ENCODE assay signal across 9 cellular contexts in genomic region chr13:51731759-51732158, GRCh38.
A peak's percentile ranks its signal among the peaks of the same experiment; 100 is the strongest.
DNase-seq lines count a peak whose midpoint lies in the region; TF ChIP-seq lines count a peak whose summit lies in the region.
"Had no signal": no experiment of that assay in that cellular context is flagged by ENCODE, and none has a peak within 500 bp of the region (broad histone marks: within the 10 kb centered on the region; RNA-seq: fewer than 3 reads in every experiment).

No MANE protein-coding gene starts in this region.

- DNase-seq in BJ (ENCODE audit: low read depth) = no peak
- peak; percentile 7 for DNase-seq in NCI-H69 (lab: John Stamatoyannopoulos, UW)
- DNase-seq in fibroblast of gingiva (ENCODE audit: low read depth) = peak; percentile 76
- DNase-seq in osteocyte (ENCODE audit: extremely low spot score, unreplicated experiment) = no peak
- DNase-seq in NCI-H2081 (lab: John Stamatoyannopoulos, UW) = no peak
- DNase-seq in AML-193 (lab: John Stamatoyannopoulos, UW) = no peak
- no peak for DNase-seq in colonic mucosa
- no peak for DNase-seq in stimulated activated naive CD4-positive, alpha-beta T cell treated with Interleukin-2 at 50 U/mL for 16 hours (lab: John Stamatoyannopoulos, UW)
- DNase-seq: activated naive CD8-positive, alpha-beta T cell treated with anti-CD3 and anti-CD28 coated beads, Interleukin-2, amount 10 ng/mL, durations not matched to agents 7 days and 5 days had no signal

- intact Hi-C loops in colonic mucosa (cut with DNase I) = no loop called here

- no peaks in the 10 kb centered on the region for H3K27me3 Mint-ChIP-seq in osteocyte (ENCODE audit: unreplicated experiment)
- H3K27me3 Mint-ChIP-seq: activated naive CD8-positive, alpha-beta T cell treated with anti-CD3 and anti-CD28 coated beads, Interleukin-2, amount 10 ng/mL, durations not matched to agents 7 days and 5 days had no signal

- no peaks in the 10 kb centered on the region for H3K4me1 ChIP-seq in colonic mucosa

- peak; percentile 51 for TF ChIP-seq CTCF in BJ (IDR thresholded peaks at IDR 0.05; ENCODE audit: insufficient read depth, low read depth, low read length)
- peak; percentile 77 for TF ChIP-seq CTCF in osteocyte (IDR thresholded peaks at IDR 0.05)
- no peak for TF ChIP-seq CTCF in colonic mucosa (IDR thresholded peaks at IDR 0.05)

- H3K36me3 ChIP-seq in BJ (ENCODE audit: control insufficient read depth, insufficient read depth, low read length) = no peaks in the 10 kb centered on the region
- no peaks in the 10 kb centered on the region for H3K36me3 ChIP-seq in colonic mucosa

- peaks cover 13% of the 10 kb centered on the region for H3K36me3 Mint-ChIP-seq in osteocyte (ENCODE audit: unreplicated experiment)

- H3K4me1 Mint-ChIP-seq in osteocyte (ENCODE audit: unreplicated experiment) = peaks cover 17% of the 10 kb centered on the region

- POLR2A ChIA-PET in BJ (lab: Charles Lee) = interaction anchor here (0.7 kb wide), 1 partner anchor 118 kb away, joined by 4 read pairs; no protein-coding TSS in a partner anchor

- no peaks in the 10 kb centered on the region for H3K9me3 Mint-ChIP-seq in osteocyte (ENCODE audit: unreplicated experiment)
- H3K9me3 Mint-ChIP-seq: activated naive CD8-positive, alpha-beta T cell treated with anti-CD3 and anti-CD28 coated beads, Interleukin-2, amount 10 ng/mL, durations not matched to agents 7 days and 5 days had no signal

- H3K27ac ChIP-seq in colonic mucosa = no peak overlapping the region

- H3K27me3 ChIP-seq in BJ (ENCODE audit: control insufficient read depth, insufficient read depth, low read length) (no peaks in the 10 kb centered on the region), colonic mucosa (no peaks in the 10 kb centered on the region)

- H3K4me3 Mint-ChIP-seq in osteocyte (ENCODE audit: unreplicated experiment) = peak overlapping the region; percentile 27
- H3K4me3 Mint-ChIP-seq: activated naive CD8-positive, alpha-beta T cell treated with anti-CD3 and anti-CD28 coated beads, Interleukin-2, amount 10 ng/mL, durations not matched to agents 7 days and 5 days had no signal

- H3K27ac Mint-ChIP-seq in osteocyte (ENCODE audit: unreplicated experiment) = no peak overlapping the region
- H3K27ac Mint-ChIP-seq: activated naive CD8-positive, alpha-beta T cell treated with anti-CD3 and anti-CD28 coated beads, Interleukin-2, amount 10 ng/mL, durations not matched to agents 7 days and 5 days had no signal

- H3K9ac ChIP-seq in colonic mucosa (ENCODE audit: low read depth in 2 of 2, low read length in 2 of 2) = no peak overlapping the region

- no peaks in the 10 kb centered on the region for H3K9me3 ChIP-seq in colonic mucosa

- H3K4me3 ChIP-seq in BJ (ENCODE audit: low read depth, low read length) (no peak overlapping the region), colonic mucosa (no peak overlapping the region)

- CTCF ChIA-PET in BJ (lab: Yijun Ruan, JAX) = interaction anchor here (0.6 to 1.9 kb wide), 23 partner anchors 8 to 303 kb away, joined by 3 to 7 read pairs (median 4); partner anchors contain the start of gene INTS6

Comparison
In these comparisons a context has a peak if more than half of its experiments do, and no peak if none do; other contexts are left out.
1. DNase-seq: peak in NCI-H69 (single experiment) and fibroblast of gingiva (single experiment); none in BJ (single experiment), osteocyte (single experiment), NCI-H2081 (0 of 2), AML-193 (0 of 2), colonic mucosa (single experiment) and stimulated activated naive CD4-positive, alpha-beta T cell treated with Interleukin-2 at 50 U/mL for 16 hours (single experiment).